ENCODE assay signal across 10 cellular contexts in genomic region chr21:37380349-37381323, GRCh38. TPM values are rescaled to one million over a fixed set of nuclear protein-coding genes. Genes with fewer than 3 reads are reported as not detected.
DNase-seq lines count a peak whose midpoint lies in the region; ATAC-seq and TF ChIP-seq lines count a peak whose summit lies in the region.
"Had no signal": no experiment of that assay in that cellular context is flagged by ENCODE, and none has a peak within 500 bp of the region (broad histone marks: within the 10 kb centered on the region; RNA-seq: fewer than 3 reads in every experiment).

No MANE protein-coding gene starts in this region.

- peak overlapping the region in 1 of 5 donors; percentile 24 for H3K27ac ChIP-seq in adrenal gland
- H3K27ac ChIP-seq in aorta (ENCODE audit: low read depth in 1 of 2, low read length in 2 of 2): no peak overlapping the region

- peak overlapping the region; percentile 2 to 76 (median 22) for H3K27ac Mint-ChIP-seq in immature natural killer cell

- H3K4me3 ChIP-seq in adrenal gland (no peak overlapping the region), aorta (ENCODE audit: low read length in 2 of 2) (no peak overlapping the region)
- H3K4me3 ChIP-seq: esophagus squamous epithelium had no signal

- H3K36me3 ChIP-seq in adrenal gland (replicated peaks in 1 of 2) (no peaks in the 10 kb centered on the region), aorta (ENCODE audit: control insufficient read depth in 1 of 2, insufficient read depth in 2 of 2, low read length in 1 of 2) (no peaks in the 10 kb centered on the region)
- H3K36me3 ChIP-seq: esophagus squamous epithelium had no signal

- H3K27me3 Mint-ChIP-seq in immature natural killer cell (ENCODE audit: low read depth in 3 of 3): peaks cover 0 to 8% (median 2%) of the 10 kb centered on the region in 3 donors

- H3K4me1 Mint-ChIP-seq in immature natural killer cell: peaks cover 89 to 98% of the 10 kb centered on the region in 2 donors

- peak overlapping the region; percentile 40 to 64 (median 49) for H3K4me3 Mint-ChIP-seq in immature natural killer cell

- 23 to 30% (median 27%) methylated on average over 8 of the region's 8 CpGs for WGBS in adrenal gland, 4 donors
- WGBS in aorta, 2 donors: 35 to 36% methylated on average over 8 of the region's 8 CpGs

- TF ChIP-seq CTCF in adrenal gland (IDR thresholded peaks at IDR 0.05): no peak

- H3K9me3 Mint-ChIP-seq in immature natural killer cell: no peaks in the 10 kb centered on the region

- no peaks in the 10 kb centered on the region for H3K9me3 ChIP-seq in adrenal gland (replicated peaks in 1 of 3)
- no peaks in the 10 kb centered on the region for H3K9me3 ChIP-seq in aorta (ENCODE audit: control insufficient read depth, low read length)

- DNase-seq in Right ventricle myocardium inferior (ENCODE audit: missing footprints): no peak
- DNase-seq in cardiac septum (ENCODE audit: low spot score): no peak
- DNase-seq in adrenal gland: peak; percentile 42 to 70 (median 44)
- no peak for DNase-seq in immature natural killer cell
- DNase-seq in aorta: no peak
- no peak for DNase-seq in NCI-H345 (lab: John Stamatoyannopoulos, UW)
- DNase-seq: activated CD8-positive, alpha-beta memory T cell treated with anti-CD3 and anti-CD28 coated beads, Interleukin-2, amount 50 U/mL, for 4 hours; esophagus squamous epithelium had no signal

- no peaks in the 10 kb centered on the region for H3K36me3 Mint-ChIP-seq in immature natural killer cell

- H3K4me1 ChIP-seq in adrenal gland (replicated peaks in 1 of 2) (peaks cover 27 to 57% of the 10 kb centered on the region in 2 donors), aorta (ENCODE audit: control insufficient read depth in 1 of 2, insufficient read depth in 2 of 2, low read length in 2 of 2) (peaks cover 10 to 20% of the 10 kb centered on the region in 2 donors)

- TF ChIP-seq POLR2A in adrenal gland (IDR thresholded peaks at IDR 0.05): no peak

- intact Hi-C loops in Right ventricle myocardium inferior (cut with DNase I) (no loop called here), cardiac septum (cut with DNase I) (loop anchor here (5.0 kb wide), 1 partner anchor 37 kb away; no protein-coding TSS in a partner anchor), adrenal gland (cut with DNase I) (no loop called here), aorta (cut with DNase I) (loop anchor here in 1 of 2 donors (10.0 kb wide), 1 partner anchor 1504 kb away; no protein-coding TSS in a partner anchor)

- H3K27me3 ChIP-seq in adrenal gland: no peaks in the 10 kb centered on the region
- H3K27me3 ChIP-seq in aorta (ENCODE audit: control insufficient read depth in 1 of 2, insufficient read depth in 2 of 2, low read length in 1 of 2): no peaks in the 10 kb centered on the region
- H3K27me3 ChIP-seq: esophagus squamous epithelium had no signal

- peak; percentile 37 for ATAC-seq in Right ventricle myocardium inferior
- no peak for ATAC-seq in aorta (ENCODE audit: low FRiP score)
- ATAC-seq in GM21529 (IDR thresholded peaks at IDR 0.05; ENCODE audit: unreplicated experiment): no peak
- ATAC-seq in HG03442 (IDR thresholded peaks at IDR 0.05; ENCODE audit: unreplicated experiment): no peak

RNA-seq across cellular contexts. Expression of gene DYRK1A, which starts 14.1 kb away (rescaled TPM):
- 63.5 TPM for total RNA-seq in Right ventricle myocardium inferior
- 72.9 TPM for total RNA-seq in cardiac septum
- total RNA-seq in adrenal gland: 10 to 100 TPM; 53.0 to 92.3 (median 68.7) TPM
- polyA plus RNA-seq in adrenal gland: 10 to 100 TPM; 23.6 to 49.9 (median 26.6) TPM
- 1 to 10 TPM; 1.8 to 4.8 (median 4.0) TPM for polyA plus RNA-seq in immature natural killer cell
- total RNA-seq in aorta: 10 to 100 TPM; 70.0 to 76.6 TPM
- 10 to 100 TPM in 1 of 2 donors, 1 to 10 TPM in 1; 8.8 to 21.6 TPM for polyA plus RNA-seq in aorta

Comparison
In these comparisons a context has a peak if more than half of its experiments do, and no peak if none do; other contexts are left out.
1. DNase-seq: peak in adrenal gland (7 of 7); none in Right ventricle myocardium inferior (single experiment), cardiac septum (single experiment), immature natural killer cell (0 of 3), aorta (0 of 2) and NCI-H345 (single experiment).